In the genomic region with DNA sequence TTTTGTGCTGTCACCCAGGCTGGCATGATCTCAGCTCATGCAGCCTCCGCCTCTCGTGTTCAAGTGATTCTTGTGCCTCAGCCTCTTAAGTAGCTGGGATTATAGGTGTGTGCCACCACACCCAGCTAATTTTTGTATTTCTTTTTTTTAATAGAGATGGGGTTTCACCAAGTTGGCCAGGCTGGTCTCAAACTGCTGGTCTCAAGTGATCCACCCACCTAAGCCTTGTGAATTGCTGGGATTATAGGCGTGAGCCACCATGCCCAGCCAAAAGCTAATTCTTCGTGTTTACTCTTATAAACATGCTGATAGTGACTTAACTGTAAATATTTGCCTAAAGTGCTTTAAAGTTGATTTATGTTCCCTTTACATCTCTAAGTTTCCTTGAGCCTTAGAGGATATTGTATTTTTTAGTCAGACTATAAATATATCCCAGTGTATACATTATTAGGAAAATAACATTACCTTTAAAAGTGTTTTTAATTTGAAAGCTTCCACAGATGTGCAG, we compare ENCODE assay signal across 17 cellular contexts.
DNase-seq lines count a peak whose midpoint lies in the region; ATAC-seq, FAIRE-seq and TF ChIP-seq lines count a peak whose summit lies in the region.
"Had no signal": no experiment of that assay in that cellular context is flagged by ENCODE, and none has a peak within 500 bp of the region (broad histone marks: within the 10 kb centered on the region; RNA-seq: fewer than 3 reads in every experiment).

No MANE protein-coding gene starts in this region.

- H3K4me3 ChIP-seq in LNCaP clone FGC (ENCODE audit: low read depth, low read length) (no peak overlapping the region), fibroblast of villous mesenchyme (ENCODE audit: low read depth, low read length) (no peak overlapping the region)

- DNase-seq in Calu3 (no peak), LNCaP clone FGC (ENCODE audit: low read depth) (peak; percentile 31), fibroblast of villous mesenchyme (ENCODE audit: low read depth) (peak; percentile 57), urothelium cell line (ENCODE audit: low spot score) (no peak), G401 (ENCODE audit: low spot score) (no peak)
- no peak for DNase-seq in stimulated activated naive CD8-positive, alpha-beta T cell treated with anti-CD3 and anti-CD28 coated beads, Interleukin-15, Interleukin-2, amounts not matched to agents 100 U/mL and 50 U/mL, for 24 hours
- DNase-seq: BE2C; C1 segment of cervical spinal cord; CD4-positive, CD25-positive, alpha-beta regulatory T cell; CD8-positive, alpha-beta memory T cell; COR-L47; GDM1; GOT3; H7 had no signal

- H3K4me1 Mint-ChIP-seq in Calu3 (ENCODE audit: low read depth, unreplicated experiment) = peaks cover 11% of the 10 kb centered on the region
- H3K4me1 Mint-ChIP-seq: CD4-positive, CD25-positive, alpha-beta regulatory T cell; CD8-positive, alpha-beta memory T cell had no signal

- no peak for ATAC-seq in stimulated activated naive CD8-positive, alpha-beta T cell treated with anti-CD3 and anti-CD28 coated beads, Interleukin-15, Interleukin-2, amounts not matched to agents 100 U/mL and 50 U/mL, for 24 hours
- ATAC-seq: HCT116 had no signal

- H3K27ac Mint-ChIP-seq in Calu3 (ENCODE audit: unreplicated experiment) = peak overlapping the region; percentile 86
- H3K27ac Mint-ChIP-seq: CD4-positive, CD25-positive, alpha-beta regulatory T cell; CD8-positive, alpha-beta memory T cell had no signal

- in situ Hi-C loops in G401 (cut with HindIII; ENCODE audit: low sequenced_read_pairs) = no loop called here

- H3K27me3 Mint-ChIP-seq in Calu3 (ENCODE audit: unreplicated experiment) = no peaks in the 10 kb centered on the region
- H3K27me3 Mint-ChIP-seq: CD4-positive, CD25-positive, alpha-beta regulatory T cell; CD8-positive, alpha-beta memory T cell had no signal

- H3K36me3 Mint-ChIP-seq in Calu3 (ENCODE audit: insufficient read depth, unreplicated experiment) = no peaks in the 10 kb centered on the region
- H3K36me3 Mint-ChIP-seq: CD4-positive, CD25-positive, alpha-beta regulatory T cell; CD8-positive, alpha-beta memory T cell had no signal

- FAIRE-seq in urothelium cell line (lab: Jason Lieb, UNC) = peak; percentile 44
- FAIRE-seq: D721Med, GM12892 had no signal

- CTCF ChIA-PET in Calu3 (lab: Charles Lee) = interaction anchor here (1.6 kb wide), 1 partner anchor 8 kb away, joined by 5 read pairs; no protein-coding TSS in a partner anchor

- no peak overlapping the region for H3K4me3 Mint-ChIP-seq in Calu3 (ENCODE audit: low read depth, unreplicated experiment)
- H3K4me3 Mint-ChIP-seq: CD4-positive, CD25-positive, alpha-beta regulatory T cell; CD8-positive, alpha-beta memory T cell had no signal

- intact Hi-C loops in Calu3 (cut with micrococcal nuclease; ENCODE audit: unreplicated experiment) = loop anchor here (5.0 kb wide), 1 partner anchor 122 kb away; no protein-coding TSS in a partner anchor

- H3K9me3 Mint-ChIP-seq in Calu3 (ENCODE audit: low read depth, unreplicated experiment) = peaks cover 13% of the 10 kb centered on the region

- no TSS peak for BruUV-seq in Calu3 (replicated peaks; lab: Mats Ljungman, UMichigan)

- TF ChIP-seq CTCF in Calu3 (IDR thresholded peaks at IDR 0.05; ENCODE audit: unreplicated experiment) (no peak), LNCaP clone FGC (IDR thresholded peaks at IDR 0.05; ENCODE audit: control insufficient read depth, extremely low read depth, insufficient read depth) (no peak), fibroblast of villous mesenchyme (IDR thresholded peaks at IDR 0.05; ENCODE audit: insufficient read depth, low read depth, low read length) (no peak)

Comparison
In these comparisons a context has a peak if more than half of its experiments do, and no peak if none do; other contexts are left out.
1. DNase-seq: peak in LNCaP clone FGC (single experiment) and fibroblast of villous mesenchyme (single experiment); none in Calu3 (single experiment), urothelium cell line (single experiment), G401 (single experiment) and stimulated activated naive CD8-positive, alpha-beta T cell treated with anti-CD3 and anti-CD28 coated beads, Interleukin-15, Interleukin-2, amounts not matched to agents 100 U/mL and 50 U/mL, for 24 hours (single experiment).